ENCODE assay signal across 1 cellular context in genomic region chr9:121782514-121783110, GRCh38.
TF ChIP-seq lines count a peak whose summit lies in the region.

No MANE protein-coding gene starts in this region.

TF ChIP-seq in H1, 55 proteins besides CTCF, POLR2A, EP300 and RAD21:
- TF ChIP-seq HDAC2 (IDR thresholded peaks at IDR 0.05; ENCODE audit: borderline replicate concordance in 1 of 2, low read depth in 2 of 2, low read length in 2 of 2) (no peak), USF2 (IDR thresholded peaks at IDR 0.05; ENCODE audit: low read length) (no peak), BRCA1 (IDR thresholded peaks at IDR 0.05; ENCODE audit: low read depth, low read length) (no peak), TCF12 (IDR thresholded peaks at IDR 0.05; ENCODE audit: low read depth, low read length) (no peak), TAF7 (optimal IDR thresholded peaks at IDR 0.05; ENCODE audit: borderline replicate concordance, low read depth, low read length) (no peak)
